ENCODE assay signal across 21 cellular contexts in the genomic region with DNA sequence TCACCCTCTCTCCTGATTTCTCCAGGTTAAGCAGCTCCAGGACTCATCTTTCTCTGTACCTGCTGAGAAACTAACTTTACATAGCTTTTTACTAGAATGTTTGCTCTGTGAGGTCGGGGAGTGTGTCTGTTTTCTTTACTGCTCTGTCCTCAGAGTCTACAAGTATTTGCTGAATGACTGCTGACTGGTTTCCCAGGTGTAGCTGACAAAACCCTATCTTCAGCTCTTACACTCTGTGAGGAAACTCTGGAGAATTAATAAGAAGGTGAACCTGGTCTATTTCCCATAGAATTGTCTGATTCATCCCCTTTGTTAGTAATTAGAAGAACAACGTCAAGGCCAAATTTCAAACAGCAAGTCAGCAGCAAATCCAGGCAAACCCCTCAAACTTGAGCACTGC.
A peak's percentile ranks its signal among the peaks of the same experiment; 100 is the strongest.
DNase-seq lines count a peak whose midpoint lies in the region; ATAC-seq and TF ChIP-seq lines count a peak whose summit lies in the region.
"Had no signal": no experiment of that assay in that cellular context is flagged by ENCODE, and none has a peak within 500 bp of the region (broad histone marks: within the 10 kb centered on the region; RNA-seq: fewer than 3 reads in every experiment).

No MANE protein-coding gene starts in this region.

- no peak overlapping the region for H3K23ac ChIP-seq in neuronal stem cell (ENCODE audit: low read depth, low read length, poor library complexity)

- ATAC-seq in heart left ventricle (no peak), left ventricle myocardium superior (no peak), esophagus mucosa (peak; percentile 52), natural killer cell (no peak)
- ATAC-seq: SK-N-SH treated with all-trans-retinoic acid at 6 μM for 48 hours had no signal

- H2BK12ac ChIP-seq in neuronal stem cell (ENCODE audit: low read length) = no peak overlapping the region

- peaks cover 0 to 2% of the 10 kb centered on the region in 2 donors for H3K27me3 Mint-ChIP-seq in natural killer cell (ENCODE audit: low read depth in 2 of 2)
- H3K27me3 Mint-ChIP-seq: IgD-negative memory B cell had no signal

- no peak overlapping the region for H4K91ac ChIP-seq in neuronal stem cell (ENCODE audit: low read depth, low read length, poor library complexity)

- 89 to 97% (median 92%) methylated on average over 2 of the region's 2 CpGs for WGBS in heart left ventricle, 4 donors
- no CpG with 5 or more reads among the region's 2 CpGs for WGBS in neuronal stem cell (ENCODE audit: extremely low coverage in 2 of 2, insufficient read length in 2 of 2, insufficient replicate concordance in 1 of 2), 2 donors

- TF ChIP-seq CTCF in heart left ventricle (IDR thresholded peaks at IDR 0.05) = no peak
- TF ChIP-seq CTCF in natural killer cell (IDR thresholded peaks at IDR 0.05) = no peak

- peaks cover 7 to 84% (median 51%) of the 10 kb centered on the region in 12 donors for H3K4me1 ChIP-seq in heart left ventricle
- peaks cover 34 to 41% of the 10 kb centered on the region in 2 donors for H3K4me1 ChIP-seq in neuronal stem cell (ENCODE audit: control insufficient read depth in 2 of 2, insufficient read depth in 1 of 2, low read depth in 1 of 2, low read length in 2 of 2)

- no peak for DNase-seq in heart left ventricle
- no peak for DNase-seq in left ventricle myocardium superior
- no peak for DNase-seq in neuronal stem cell (ENCODE audit: low spot score)
- DNase-seq in effector CD4-positive, alpha-beta T cell = no peak
- DNase-seq in NCI-H748 treated with DMSO at 0.1 percent for 48 hours (lab: John Stamatoyannopoulos, UW) = no peak
- DNase-seq in natural killer cell = no peak
- no peak for DNase-seq in NCI-H1930 (lab: John Stamatoyannopoulos, UW)
- DNase-seq: activated CD4-positive, alpha-beta T cell treated with anti-CD3 and anti-CD28 coated beads, Interleukin-2, amount 50 U/mL, for 1 hour; activated naive CD4-positive, alpha-beta T cell treated with anti-CD3 and anti-CD28 coated beads, Interleukin-2, amount 50 U/mL, for 16 hours; glutamatergic neuron; NCI-H2029 treated with DMSO at 0.1 percent for 48 hours; NCI-H524; occipital lobe; stimulated activated CD4-positive, alpha-beta T cell treated with anti-CD3 and anti-CD28 coated beads, Interleukin-2, amount 100 ng/mL, for 24 hours; substantia nigra had no signal

- H3K27ac ChIP-seq in heart left ventricle (peak overlapping the region in 7 of 12 donors; percentile 65 to 83 (median 79)), neuronal stem cell (replicated peaks; ENCODE audit: low read length) (no peak overlapping the region)
- H3K27ac ChIP-seq: coronary artery had no signal

- H3K4me3 ChIP-seq in heart left ventricle = no peak overlapping the region
- H3K4me3 ChIP-seq in neuronal stem cell (ENCODE audit: low read length in 2 of 2) = no peak overlapping the region
- H3K4me3 ChIP-seq: coronary artery, esophagus muscularis mucosa had no signal

- no peak overlapping the region for H3K4ac ChIP-seq in neuronal stem cell (ENCODE audit: low read length)

- H3K9me3 ChIP-seq in heart left ventricle = peaks cover 0 to 1% (median 0%) of the 10 kb centered on the region in 12 donors
- peaks cover 1 to 2% of the 10 kb centered on the region in 2 donors for H3K9me3 ChIP-seq in neuronal stem cell (replicated peaks in 1 of 2; ENCODE audit: control insufficient read depth in 2 of 2, insufficient read depth in 1 of 2, low read depth in 1 of 2, low read length in 2 of 2)
- H3K9me3 ChIP-seq: esophagus muscularis mucosa had no signal

- H3K18ac ChIP-seq in neuronal stem cell (ENCODE audit: low read length) = no peak overlapping the region

- H2BK120ac ChIP-seq in neuronal stem cell (ENCODE audit: low read depth, low read length) = no peak overlapping the region

- H3K27ac Mint-ChIP-seq in natural killer cell = peak overlapping the region in 1 of 2 donors; percentile 29

- H2AK5ac ChIP-seq in neuronal stem cell (ENCODE audit: low read depth, low read length) = peak overlapping the region; percentile 7

- intact Hi-C loops in heart left ventricle (cut with DNase I) (no loop called here), left ventricle myocardium superior (cut with micrococcal nuclease) (no loop called here), natural killer cell (cut with micrococcal nuclease) (no loop called here)

- peaks cover 0 to 2% of the 10 kb centered on the region in 2 donors for H3K9me3 Mint-ChIP-seq in natural killer cell

- H3K79me1 ChIP-seq in neuronal stem cell (ENCODE audit: low read depth, low read length) = no peaks in the 10 kb centered on the region

- peaks cover 16 to 31% of the 10 kb centered on the region in 2 donors for H3K4me1 Mint-ChIP-seq in natural killer cell

- H3K9ac ChIP-seq in neuronal stem cell (ENCODE audit: low read depth, low read length, poor library complexity) = no peak overlapping the region

- no peaks in the 10 kb centered on the region for H3K36me3 Mint-ChIP-seq in natural killer cell
- H3K36me3 Mint-ChIP-seq: IgD-negative memory B cell had no signal

- no peak overlapping the region for H3K4me3 Mint-ChIP-seq in natural killer cell
- H3K4me3 Mint-ChIP-seq: CD14-positive monocyte, IgD-negative memory B cell had no signal

- H3K14ac ChIP-seq in neuronal stem cell (ENCODE audit: low read length) = no peak overlapping the region

- H2BK15ac ChIP-seq in neuronal stem cell (ENCODE audit: low read length) = no peak overlapping the region

- H3K36me3 ChIP-seq in heart left ventricle = no peaks in the 10 kb centered on the region
- H3K36me3 ChIP-seq in neuronal stem cell (replicated peaks in 1 of 2; ENCODE audit: control insufficient read depth in 2 of 2, insufficient read depth in 2 of 2, low read length in 2 of 2) = no peaks in the 10 kb centered on the region
- H3K36me3 ChIP-seq: esophagus muscularis mucosa had no signal

- H2BK5ac ChIP-seq in neuronal stem cell (ENCODE audit: low read length) = no peak overlapping the region

- TF ChIP-seq POLR2A in heart left ventricle (IDR thresholded peaks at IDR 0.05) = no peak

- H3K27me3 ChIP-seq in heart left ventricle (no peaks in the 10 kb centered on the region), neuronal stem cell (ENCODE audit: control insufficient read depth in 3 of 3, insufficient read depth in 3 of 3, low read depth in 1 of 3, low read length in 3 of 3) (no peaks in the 10 kb centered on the region)
- H3K27me3 ChIP-seq: esophagus muscularis mucosa had no signal

- H3K4me2 ChIP-seq in neuronal stem cell (ENCODE audit: insufficient read depth, low read length, poor library complexity, severe bottlenecking) = no peak overlapping the region

- no peak overlapping the region for H2AFZ ChIP-seq in neuronal stem cell (ENCODE audit: low read length)

- no peak overlapping the region for H4K8ac ChIP-seq in neuronal stem cell (ENCODE audit: low read depth, low read length)
